ENCODE assay signal across 2 cellular contexts in the genomic region with DNA sequence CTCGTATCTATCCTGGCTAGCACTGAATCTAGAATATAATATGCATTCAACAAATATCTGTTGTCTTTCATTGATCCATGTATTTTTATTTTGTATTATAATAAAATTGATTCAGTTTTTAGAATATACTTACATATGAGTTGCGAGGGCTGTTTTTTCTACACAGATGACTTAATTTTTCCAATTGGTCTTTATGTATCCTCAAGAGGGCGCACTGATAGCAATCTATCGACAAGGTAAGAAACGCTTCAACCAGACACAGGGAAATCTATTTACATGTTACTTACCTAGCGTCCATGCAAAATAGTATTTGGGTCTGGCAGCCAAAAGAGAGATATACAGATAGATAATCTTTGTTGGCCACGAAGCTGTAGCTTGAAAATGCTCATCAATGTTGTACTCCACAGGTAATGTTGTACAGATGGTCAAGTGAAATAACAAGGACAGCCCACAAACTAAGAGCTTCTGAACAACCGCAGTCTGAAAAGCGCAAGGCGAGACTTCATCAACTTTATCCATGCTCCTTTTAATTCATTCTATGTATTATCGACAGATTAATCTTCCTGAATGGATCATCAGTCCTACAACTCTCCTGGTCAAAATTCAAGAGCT.
TF ChIP-seq lines count a peak whose summit lies in the region.

No MANE protein-coding gene starts in this region.

TF ChIP-seq in K562, 482 proteins besides CTCF, POLR2A, EP300 and RAD21:
- TF ChIP-seq, protein P1, sequence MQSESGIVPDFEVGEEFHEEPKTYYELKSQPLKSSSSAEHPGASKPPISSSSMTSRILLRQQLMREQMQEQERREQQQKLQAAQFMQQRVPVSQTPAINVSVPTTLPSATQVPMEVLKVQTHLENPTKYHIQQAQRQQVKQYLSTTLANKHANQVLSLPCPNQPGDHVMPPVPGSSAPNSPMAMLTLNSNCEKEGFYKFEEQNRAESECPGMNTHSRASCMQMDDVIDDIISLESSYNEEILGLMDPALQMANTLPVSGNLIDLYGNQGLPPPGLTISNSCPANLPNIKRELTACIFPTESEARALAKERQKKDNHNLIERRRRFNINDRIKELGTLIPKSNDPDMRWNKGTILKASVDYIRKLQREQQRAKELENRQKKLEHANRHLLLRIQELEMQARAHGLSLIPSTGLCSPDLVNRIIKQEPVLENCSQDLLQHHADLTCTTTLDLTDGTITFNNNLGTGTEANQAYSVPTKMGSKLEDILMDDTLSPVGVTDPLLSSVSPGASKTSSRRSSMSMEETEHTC (IDR thresholded peaks at IDR 0.05): no peak
- peak; percentile 53; the same call in 1 of the 2 replicates for TF ChIP-seq JUND (IDR thresholded peaks at IDR 0.05; ENCODE audit: borderline replicate concordance, low read depth, low read length)
- peak; percentile 34; the same call in 1 of the 3 replicates for TF ChIP-seq JUND (tag; IDR thresholded peaks at IDR 0.05; ENCODE audit: borderline replicate concordance, low read depth, low read length)
- TF ChIP-seq ZSCAN29 (IDR thresholded peaks at IDR 0.05): no peak
- peak; percentile 74 for TF ChIP-seq FOSL1 (tag; conservative IDR thresholded peaks at IDR 0.05)
- TF ChIP-seq, protein P2, sequence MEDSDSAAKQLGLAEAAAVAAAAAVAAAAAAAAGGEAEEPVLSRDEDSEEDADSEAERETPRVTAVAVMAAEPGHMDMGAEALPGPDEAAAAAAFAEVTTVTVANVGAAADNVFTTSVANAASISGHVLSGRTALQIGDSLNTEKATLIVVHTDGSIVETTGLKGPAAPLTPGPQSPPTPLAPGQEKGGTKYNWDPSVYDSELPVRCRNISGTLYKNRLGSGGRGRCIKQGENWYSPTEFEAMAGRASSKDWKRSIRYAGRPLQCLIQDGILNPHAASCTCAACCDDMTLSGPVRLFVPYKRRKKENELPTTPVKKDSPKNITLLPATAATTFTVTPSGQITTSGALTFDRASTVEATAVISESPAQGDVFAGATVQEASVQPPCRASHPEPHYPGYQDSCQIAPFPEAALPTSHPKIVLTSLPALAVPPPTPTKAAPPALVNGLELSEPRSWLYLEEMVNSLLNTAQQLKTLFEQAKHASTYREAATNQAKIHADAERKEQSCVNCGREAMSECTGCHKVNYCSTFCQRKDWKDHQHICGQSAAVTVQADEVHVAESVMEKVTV (CRISPR knock-in tag; IDR thresholded peaks at IDR 0.05): peak; percentile 66
- TF ChIP-seq, protein P3, sequence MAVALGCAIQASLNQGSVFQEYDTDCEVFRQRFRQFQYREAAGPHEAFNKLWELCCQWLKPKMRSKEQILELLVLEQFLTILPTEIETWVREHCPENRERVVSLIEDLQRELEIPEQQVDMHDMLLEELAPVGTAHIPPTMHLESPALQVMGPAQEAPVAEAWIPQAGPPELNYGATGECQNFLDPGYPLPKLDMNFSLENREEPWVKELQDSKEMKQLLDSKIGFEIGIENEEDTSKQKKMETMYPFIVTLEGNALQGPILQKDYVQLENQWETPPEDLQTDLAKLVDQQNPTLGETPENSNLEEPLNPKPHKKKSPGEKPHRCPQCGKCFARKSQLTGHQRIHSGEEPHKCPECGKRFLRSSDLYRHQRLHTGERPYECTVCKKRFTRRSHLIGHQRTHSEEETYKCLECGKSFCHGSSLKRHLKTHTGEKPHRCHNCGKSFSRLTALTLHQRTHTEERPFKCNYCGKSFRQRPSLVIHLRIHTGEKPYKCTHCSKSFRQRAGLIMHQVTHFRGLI (CRISPR knock-in tag; IDR thresholded peaks at IDR 0.05): no peak
- TF ChIP-seq SMC3 (conservative IDR thresholded peaks at IDR 0.05; ENCODE audit: insufficient read depth, low read depth, low read length): 0 out of 2 replicates have a peak, but pooled peaks have one; percentile 12
- TF ChIP-seq ZNF384 (IDR thresholded peaks at IDR 0.05; ENCODE audit: low read depth, low read length): peak; percentile 50; the same call in 1 of the 2 replicates
- TF ChIP-seq, protein P4, sequence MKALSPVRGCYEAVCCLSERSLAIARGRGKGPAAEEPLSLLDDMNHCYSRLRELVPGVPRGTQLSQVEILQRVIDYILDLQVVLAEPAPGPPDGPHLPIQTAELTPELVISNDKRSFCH (CRISPR knock-in tag; IDR thresholded peaks at IDR 0.05): no peak
- TF ChIP-seq, protein P4 (tag; IDR thresholded peaks at IDR 0.05): no peak

TF ChIP-seq in HepG2, 621 proteins besides CTCF, POLR2A, EP300 and RAD21:
- peak; percentile 65 for TF ChIP-seq STAG1 (CRISPR knock-in tag; IDR thresholded peaks at IDR 0.05)
- TF ChIP-seq SMC3 (IDR thresholded peaks at IDR 0.05; ENCODE audit: low read length): peak; percentile 49
- TF ChIP-seq, protein P5, sequence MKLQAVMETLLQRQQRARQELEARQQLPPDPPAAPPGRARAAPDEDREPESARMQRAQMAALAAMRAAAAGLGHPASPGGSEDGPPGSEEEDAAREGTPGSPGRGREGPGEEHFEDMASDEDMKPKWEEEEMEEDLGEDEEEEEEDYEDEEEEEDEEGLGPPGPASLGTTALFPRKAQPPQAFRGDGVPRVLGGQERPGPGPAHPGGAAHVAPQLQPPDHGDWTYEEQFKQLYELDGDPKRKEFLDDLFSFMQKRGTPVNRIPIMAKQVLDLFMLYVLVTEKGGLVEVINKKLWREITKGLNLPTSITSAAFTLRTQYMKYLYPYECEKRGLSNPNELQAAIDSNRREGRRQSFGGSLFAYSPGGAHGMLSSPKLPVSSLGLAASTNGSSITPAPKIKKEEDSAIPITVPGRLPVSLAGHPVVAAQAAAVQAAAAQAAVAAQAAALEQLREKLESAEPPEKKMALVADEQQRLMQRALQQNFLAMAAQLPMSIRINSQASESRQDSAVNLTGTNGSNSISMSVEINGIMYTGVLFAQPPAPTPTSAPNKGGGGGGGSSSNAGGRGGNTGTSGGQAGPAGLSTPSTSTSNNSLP (IDR thresholded peaks at IDR 0.05; ENCODE audit: low read depth, low read length): 0 out of 2 replicates have a peak, but pooled peaks have one; percentile 47
- TF ChIP-seq CREM (IDR thresholded peaks at IDR 0.05): 0 out of 2 replicates have a peak, but pooled peaks have one; percentile 13
- TF ChIP-seq CREM (CRISPR knock-in tag; IDR thresholded peaks at IDR 0.05): no peak
- TF ChIP-seq PITX1 (CRISPR knock-in tag; IDR thresholded peaks at IDR 0.05): no peak
- TF ChIP-seq, protein P6, sequence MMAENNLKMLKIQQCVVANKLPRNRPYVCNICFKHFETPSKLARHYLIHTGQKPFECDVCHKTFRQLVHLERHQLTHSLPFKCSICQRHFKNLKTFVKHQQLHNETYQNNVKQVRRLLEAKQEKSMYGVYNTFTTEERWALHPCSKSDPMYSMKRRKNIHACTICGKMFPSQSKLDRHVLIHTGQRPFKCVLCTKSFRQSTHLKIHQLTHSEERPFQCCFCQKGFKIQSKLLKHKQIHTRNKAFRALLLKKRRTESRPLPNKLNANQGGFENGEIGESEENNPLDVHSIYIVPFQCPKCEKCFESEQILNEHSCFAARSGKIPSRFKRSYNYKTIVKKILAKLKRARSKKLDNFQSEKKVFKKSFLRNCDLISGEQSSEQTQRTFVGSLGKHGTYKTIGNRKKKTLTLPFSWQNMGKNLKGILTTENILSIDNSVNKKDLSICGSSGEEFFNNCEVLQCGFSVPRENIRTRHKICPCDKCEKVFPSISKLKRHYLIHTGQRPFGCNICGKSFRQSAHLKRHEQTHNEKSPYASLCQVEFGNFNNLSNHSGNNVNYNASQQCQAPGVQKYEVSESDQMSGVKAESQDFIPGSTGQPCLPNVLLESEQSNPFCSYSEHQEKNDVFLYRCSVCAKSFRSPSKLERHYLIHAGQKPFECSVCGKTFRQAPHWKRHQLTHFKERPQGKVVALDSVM (CRISPR knock-in tag; IDR thresholded peaks at IDR 0.05): no peak
